ENCODE assay signal across 1 cellular context in the genomic region with DNA sequence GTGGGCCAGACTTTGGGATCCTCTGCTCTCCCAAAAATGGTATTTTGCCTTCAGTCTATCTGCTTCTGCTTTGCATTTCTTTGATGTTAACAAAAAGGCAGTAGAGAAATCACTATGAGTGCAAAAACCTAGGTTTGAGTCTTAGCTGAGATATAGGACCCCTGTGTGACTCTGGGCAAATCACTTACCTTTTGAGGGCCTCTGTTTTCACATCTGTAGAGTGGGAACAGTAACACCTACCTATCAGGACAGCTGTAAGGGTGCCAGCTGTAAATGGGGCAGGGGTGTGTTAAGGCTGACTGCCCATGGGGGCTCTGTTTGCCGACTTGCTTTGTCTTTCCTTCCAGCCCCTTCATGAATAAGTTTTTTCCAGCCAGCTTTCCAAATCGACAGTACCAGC.
TF ChIP-seq lines count a peak whose summit lies in the region.

No MANE protein-coding gene starts in this region.

TF ChIP-seq in IMR-90, 13 proteins besides CTCF, POLR2A, EP300 and RAD21:
- TF ChIP-seq RCOR1 (IDR thresholded peaks at IDR 0.05; ENCODE audit: insufficient replicate concordance, low read length): no peak
- no peak for TF ChIP-seq MAFK (IDR thresholded peaks at IDR 0.05; ENCODE audit: low read depth, low read length)
- TF ChIP-seq CEBPB (IDR thresholded peaks at IDR 0.05; ENCODE audit: low read depth, low read length): no peak
- TF ChIP-seq BHLHE40 (IDR thresholded peaks at IDR 0.05; ENCODE audit: low read depth, low read length): no peak
